14 cellular contexts compared by ENCODE assay signal in the genomic region with DNA sequence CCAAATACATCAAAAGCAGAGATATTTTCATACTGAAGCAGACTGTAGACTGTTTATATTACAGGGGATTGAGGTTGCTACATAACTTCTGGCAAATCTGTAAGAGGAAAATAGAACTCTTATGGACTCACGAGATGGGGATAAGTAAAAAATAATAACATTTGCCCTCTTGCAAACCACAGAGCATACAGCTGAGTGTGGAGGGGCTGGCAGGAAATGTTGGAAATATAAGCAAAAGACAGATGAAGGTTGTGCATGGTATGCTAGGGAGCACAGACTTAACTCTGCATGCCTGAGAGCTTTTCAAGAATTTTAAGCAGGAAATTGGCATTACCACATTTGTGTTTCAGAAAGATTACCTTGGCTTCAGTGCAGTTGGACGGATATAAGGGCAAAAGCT.
"Had no signal": no experiment of that assay in that cellular context is flagged by ENCODE, and none has a peak within 500 bp of the region (broad histone marks: within the 10 kb centered on the region; RNA-seq: fewer than 3 reads in every experiment).

No MANE protein-coding gene starts in this region.

- H3K27ac ChIP-seq: heart left ventricle, prostate gland, testis, upper lobe of right lung had no signal

- DNase-seq: activated CD4-positive, alpha-beta memory T cell treated with anti-CD3 and anti-CD28 coated beads for 36 hours; activated gamma-delta T cell treated with Interleukin-2 at 50 U/mL for 16 hours; activated naive CD8-positive, alpha-beta T cell treated with anti-CD3 and anti-CD28 coated beads for 36 hours; activated T-cell treated with anti-CD3 and anti-CD28 coated beads, Interleukin-2, amount 50 U/mL, for 48 hours; anterior cingulate cortex; caudate nucleus; heart left ventricle; left ventricle myocardium superior; nephron progenitor cell; stimulated activated CD4-positive, alpha-beta T cell treated with anti-CD3 and anti-CD28 coated beads, Interleukin-15, amount 100 ng/mL, for 24 hours; stimulated activated CD4-positive, alpha-beta T cell treated with anti-CD3 and anti-CD28 coated beads, Interleukin-4, amount 100 ng/mL, for 24 hours; testis; upper lobe of right lung had no signal

- H3K4me1 ChIP-seq: heart left ventricle, prostate gland, testis, upper lobe of right lung had no signal

- H3K9me3 ChIP-seq: heart left ventricle, prostate gland, testis, upper lobe of right lung had no signal

- H3K36me3 ChIP-seq: heart left ventricle, prostate gland, upper lobe of right lung had no signal

- H3K27me3 ChIP-seq: heart left ventricle, testis, upper lobe of right lung had no signal

- ATAC-seq: heart left ventricle, left ventricle myocardium superior, upper lobe of right lung had no signal

- H3K4me3 ChIP-seq: heart left ventricle, prostate gland, testis, upper lobe of right lung had no signal
